In genomic region chr13:112903071-112903577, GRCh38 we compare ENCODE assay signal across 20 cellular contexts.
"Had no signal": no experiment of that assay in that cellular context is flagged by ENCODE, and none has a peak within 500 bp of the region (broad histone marks: within the 10 kb centered on the region; RNA-seq: fewer than 3 reads in every experiment).

No MANE protein-coding gene starts in this region.

- DNase-seq: activated CD4-positive, alpha-beta memory T cell treated with anti-CD3 and anti-CD28 coated beads, Interleukin-2, amount 10 ng/mL, durations not matched to agents 7 days and 5 days; activated CD4-positive, alpha-beta T cell treated with anti-CD3 and anti-CD28 coated beads for 4 hours; activated CD8-positive, alpha-beta memory T cell treated with anti-CD3 and anti-CD28 coated beads, Interleukin-2, amount 10 ng/mL, durations not matched to agents 7 days and 5 days; activated naive CD4-positive, alpha-beta T cell treated with Interleukin-2 at 50 U/mL for 16 hours; activated naive CD8-positive, alpha-beta T cell treated with anti-CD3 and anti-CD28 coated beads, Interleukin-2, amount 10 ng/mL, durations not matched to agents 7 days and 5 days; brain microvascular endothelial cell; cortex of kidney; effector CD4-positive, alpha-beta T cell; gastrocnemius medialis; head of caudate nucleus; left ventricle myocardium inferior; stimulated activated CD4-positive, alpha-beta T cell treated with anti-CD3 and anti-CD28 coated beads, Interleukin-15, amount 100 ng/mL, for 24 hours; stimulated activated CD4-positive, alpha-beta T cell treated with anti-CD3 and anti-CD28 coated beads, Interleukin-2, amount 100 ng/mL, for 48 hours; stimulated activated naive CD8-positive, alpha-beta T cell treated with anti-CD3 and anti-CD28 coated beads, Interleukin-15, amount 100 ng/mL, for 72 hours; T1000; testis had no signal

- ATAC-seq: activated CD8-positive, alpha-beta memory T cell treated with anti-CD3 and anti-CD28 coated beads, Interleukin-2, amount 10 ng/mL, durations not matched to agents 7 days and 5 days; esophagus mucosa; gastrocnemius medialis; stimulated activated naive CD8-positive, alpha-beta T cell treated with anti-CD3 and anti-CD28 coated beads, Interleukin-15, amount 100 ng/mL, for 72 hours had no signal

- H3K36me3 ChIP-seq: brain microvascular endothelial cell, gastrocnemius medialis, left ventricle myocardium inferior, upper lobe of left lung had no signal

- H3K9me3 ChIP-seq: gastrocnemius medialis, testis had no signal

- H3K27me3 ChIP-seq: testis, upper lobe of left lung had no signal

- H3K4me3 ChIP-seq: gastrocnemius medialis, left ventricle myocardium inferior, skin epidermis, testis, upper lobe of left lung had no signal

- H3K4me1 ChIP-seq: gastrocnemius medialis, left ventricle myocardium inferior, parathyroid adenoma, testis had no signal

- H3K27ac ChIP-seq: brain microvascular endothelial cell, gastrocnemius medialis, left ventricle myocardium inferior, parathyroid adenoma, skin epidermis, testis had no signal
